In genomic region chr20:53864765-53865683, GRCh38 we compare ENCODE assay signal across 8 cellular contexts.
DNase-seq lines count a peak whose midpoint lies in the region; ATAC-seq and TF ChIP-seq lines count a peak whose summit lies in the region.
"Not testable (repeated sequence)": the region's sequence is repeated elsewhere in the genome, so short reads cannot be mapped to it uniquely, and the experiment has no call there.

No MANE protein-coding gene starts in this region.

- H3T11ph ChIP-seq in H9 (ENCODE audit: low read length): not testable (repeated sequence)

- not testable (repeated sequence) for H3K4ac ChIP-seq in H9 (ENCODE audit: low read depth, low read length)

- H4K5ac ChIP-seq in H9 (ENCODE audit: insufficient read length, low read depth, low read length): not testable (repeated sequence)

- not testable (repeated sequence) for DNase-seq in H9; WTC11 (ENCODE audit: low spot score); fibroblast of lung (ENCODE audit: low read depth in 2 of 2); mesothelial cell of epicardium (ENCODE audit: low spot score in 2 of 2, unreplicated experiment in 2 of 2); gastrocnemius medialis; uterus
- DNase-seq in NCI-H2171 treated with DMSO at 0.1 percent for 48 hours (lab: John Stamatoyannopoulos, UW): peak; percentile 79
- peak; percentile 5 for DNase-seq in astrocyte of the hippocampus (ENCODE audit: low read depth, low spot score)

- not testable (repeated sequence) for H4K8ac ChIP-seq in H9 (replicated peaks; ENCODE audit: insufficient read length, low read depth, low read length)

- H3K14ac ChIP-seq in H9 (ENCODE audit: insufficient read depth, low read length): peak overlapping the region; percentile 63; the same call in 1 of the 2 replicates

- H3K56ac ChIP-seq in H9 (ENCODE audit: insufficient read length, low read depth, low read length): not testable (repeated sequence)

- H3K4me3 ChIP-seq in fibroblast of lung (replicated peaks in 1 of 4; ENCODE audit: control extremely low read depth in 1 of 4, insufficient read depth in 1 of 4, low read depth in 3 of 4, low read length in 4 of 4); gastrocnemius medialis; uterus: not testable (repeated sequence)

- H3K27ac Mint-ChIP-seq in H9: peak overlapping the region; percentile 96 to 99 (median 99)
- peak overlapping the region; percentile 99 for H3K27ac Mint-ChIP-seq in WTC11
- peak overlapping the region; percentile 99 for H3K27ac Mint-ChIP-seq in mesothelial cell of epicardium

- H2BK5ac ChIP-seq in H9 (ENCODE audit: insufficient read length, low read length): not testable (repeated sequence)

- H3K4me2 ChIP-seq in H9 (ENCODE audit: insufficient read depth, insufficient read length, low read length): not testable (repeated sequence)
- H3K4me2 ChIP-seq in fibroblast of lung (ENCODE audit: extremely low read depth, insufficient read depth, low read length): peak overlapping the region; percentile 18

- H3K36me3 ChIP-seq in fibroblast of lung (ENCODE audit: control insufficient read depth, insufficient read depth, low read length); gastrocnemius medialis; uterus: not testable (repeated sequence)

- in situ Hi-C loops in gastrocnemius medialis (cut with MboI; ENCODE audit: low sequenced_read_pairs in 4 of 4): not testable (repeated sequence)

- H3K27ac ChIP-seq in H9 (ENCODE audit: insufficient read length, low read depth, low read length) (peak overlapping the region; percentile 84), fibroblast of lung (ENCODE audit: insufficient read depth, low read length) (peak overlapping the region; percentile 50), gastrocnemius medialis (peak overlapping the region; percentile 3 to 48 (median 22)), uterus (peak overlapping the region; percentile 69 to 77)

- not testable (repeated sequence) for H3K79me2 ChIP-seq in H9 (ENCODE audit: insufficient read depth, low read length); fibroblast of lung (ENCODE audit: control insufficient read depth, insufficient read depth, low read length)

- intact Hi-C loops in gastrocnemius medialis (cut with DNase I; ENCODE audit: low total_unique reads): loop anchor here (5.0 kb wide), 2 partner anchors 38 to 128 kb away; no protein-coding TSS in a partner anchor
- intact Hi-C loops in uterus (cut with DNase I; ENCODE audit: low total_unique reads): not testable (repeated sequence)

- TF ChIP-seq POLR2A in gastrocnemius medialis (IDR thresholded peaks at IDR 0.05); uterus (IDR thresholded peaks at IDR 0.05): not testable (repeated sequence)

- H2BK12ac ChIP-seq in H9 (ENCODE audit: insufficient read length, low read depth, low read length): peak overlapping the region; percentile 69

- ATAC-seq in WTC11, gastrocnemius medialis: not testable (repeated sequence)

- H2BK120ac ChIP-seq in H9 (ENCODE audit: low read depth, low read length, poor library complexity, severe bottlenecking): not testable (repeated sequence)

- not testable (repeated sequence) for H3K79me1 ChIP-seq in H9 (ENCODE audit: insufficient read depth, low read depth, low read length, poor library complexity, severe bottlenecking)

- not testable (repeated sequence) for H2AFZ ChIP-seq in H9 (ENCODE audit: low read length)
- peak overlapping the region; percentile 47 for H2AFZ ChIP-seq in fibroblast of lung (ENCODE audit: low read length)

- not testable (repeated sequence) for H3K36me3 Mint-ChIP-seq in H9 (ENCODE audit: insufficient read depth in 1 of 3, low read depth in 3 of 3); WTC11; mesothelial cell of epicardium

- H2AK5ac ChIP-seq in H9 (ENCODE audit: insufficient read length, low read length): not testable (repeated sequence)

- not testable (repeated sequence) for H4K91ac ChIP-seq in H9 (ENCODE audit: insufficient read length, low read depth, low read length)

- not testable (repeated sequence) for H3K9ac ChIP-seq in H9 (ENCODE audit: extremely low read depth, insufficient read length, low read length); fibroblast of lung (ENCODE audit: insufficient read depth, low read length)

- not testable (repeated sequence) for H4K20me1 ChIP-seq in H9 (ENCODE audit: control insufficient read depth, insufficient read depth, insufficient read length); fibroblast of lung (ENCODE audit: control insufficient read depth, extremely low read depth, insufficient read depth, low read length)

- not testable (repeated sequence) for TF ChIP-seq CTCF in H9 (conservative IDR thresholded peaks at IDR 0.05); WTC11 (IDR thresholded peaks at IDR 0.05); fibroblast of lung (conservative IDR thresholded peaks at IDR 0.05 in 1 of 2, IDR thresholded peaks at IDR 0.05 in 1 of 2; ENCODE audit: low read depth in 1 of 2, low read length in 2 of 2); mesothelial cell of epicardium (IDR thresholded peaks at IDR 0.05; ENCODE audit: unreplicated experiment); gastrocnemius medialis (IDR thresholded peaks at IDR 0.05 in 4 of 5, conservative IDR thresholded peaks at IDR 0.05 in 1 of 5); uterus (IDR thresholded peaks at IDR 0.05)

- H3K9me3 ChIP-seq in H9 (ENCODE audit: control insufficient read depth, low read depth, low read length); fibroblast of lung (ENCODE audit: control insufficient read depth, insufficient read depth, low read depth, low read length); gastrocnemius medialis; uterus: not testable (repeated sequence)

- H3K18ac ChIP-seq in H9 (ENCODE audit: insufficient read length, low read depth, low read length): peak overlapping the region; percentile 57

- not testable (repeated sequence) for H3K23ac ChIP-seq in H9 (ENCODE audit: insufficient read length, low read depth, low read length)

- H3K4me1 ChIP-seq in H9 (ENCODE audit: insufficient read depth, low read length); uterus: not testable (repeated sequence)
- H3K4me1 ChIP-seq in fibroblast of lung (ENCODE audit: control insufficient read depth, extremely low read depth, insufficient read depth, low read length): peaks cover 11% of the 10 kb centered on the region
- peaks cover 5 to 16% of the 10 kb centered on the region in 2 donors for H3K4me1 ChIP-seq in gastrocnemius medialis

- not testable (repeated sequence) for H3K27me3 Mint-ChIP-seq in H9 (ENCODE audit: low read depth); WTC11 (ENCODE audit: low read depth); mesothelial cell of epicardium (ENCODE audit: low read depth)

- not testable (repeated sequence) for H3K9me3 Mint-ChIP-seq in H9, WTC11, mesothelial cell of epicardium

- H2BK15ac ChIP-seq in H9 (ENCODE audit: low read depth, low read length): not testable (repeated sequence)

- H3K4me1 Mint-ChIP-seq in H9: peaks cover 62 to 65% of the 10 kb centered on the region in 2 experiments
- peaks cover 66% of the 10 kb centered on the region for H3K4me1 Mint-ChIP-seq in WTC11
- H3K4me1 Mint-ChIP-seq in mesothelial cell of epicardium: peaks cover 60% of the 10 kb centered on the region

- CTCF ChIA-PET in WTC11 (lab: Charles Lee): interaction anchor here (0.7 to 3.1 kb wide), 7 partner anchors 15 to 204 kb away, joined by 3 to 24 read pairs (median 4); no protein-coding TSS in a partner anchor

- POLR2A ChIA-PET in WTC11 (lab: Charles Lee): interaction anchor here (0.5 to 1.3 kb wide), 6 partner anchors 55 to 298 kb away, joined by 3 to 5 read pairs (median 3); no protein-coding TSS in a partner anchor

- not testable (repeated sequence) for H3K4me3 Mint-ChIP-seq in H9, WTC11
- peak overlapping the region; percentile 44 for H3K4me3 Mint-ChIP-seq in mesothelial cell of epicardium

- H3K27me3 ChIP-seq in H9 (ENCODE audit: insufficient read depth, low read length); fibroblast of lung (ENCODE audit: control insufficient read depth, insufficient read depth, low read length); gastrocnemius medialis; uterus: not testable (repeated sequence)

- not testable (repeated sequence) for H2BK20ac ChIP-seq in H9 (ENCODE audit: low read depth, low read length, poor library complexity, severe bottlenecking)

- WGBS in H9 (ENCODE audit: extremely low coverage, insufficient read length, low lambda C conversion rate): no CpG with 5 or more reads among the region's 13 CpGs

- not testable (repeated sequence) for H3K23me2 ChIP-seq in H9 (ENCODE audit: insufficient read length, low read depth, low read length, poor library complexity, severe bottlenecking)

Comparison
In these comparisons a context has a peak if more than half of its experiments do, and no peak if none do; other contexts are left out.
1. H3K27ac ChIP-seq: peak in every context shown above with its lines; median percentile 84 in H9; 73 in uterus; 50 in fibroblast of lung; 22 in gastrocnemius medialis.